Comparison of ENCODE assay signal across 13 cellular contexts in genomic region chr16:87954826-87955225, GRCh38. TPM values are rescaled to one million over a fixed set of nuclear protein-coding genes. Genes with fewer than 3 reads are reported as not detected.
A peak's percentile ranks its signal among the peaks of the same experiment; 100 is the strongest.
DNase-seq lines count a peak whose midpoint lies in the region; ATAC-seq and TF ChIP-seq lines count a peak whose summit lies in the region.
"Had no signal": no experiment of that assay in that cellular context is flagged by ENCODE, and none has a peak within 500 bp of the region (broad histone marks: within the 10 kb centered on the region; RNA-seq: fewer than 3 reads in every experiment).

No MANE protein-coding gene starts in this region.

- peak overlapping the region; percentile 99 for H3K27ac Mint-ChIP-seq in activated T-cell treated with anti-CD3 and anti-CD28 coated beads, Interleukin-2, amount 50 U/mL, for 24 hours
- H3K27ac Mint-ChIP-seq in MCF 10A (ENCODE audit: low read depth, unreplicated experiment) = peak overlapping the region; percentile 9
- peak overlapping the region; percentile 97 for H3K27ac Mint-ChIP-seq in mesothelial cell of epicardium

- H3K36me3 ChIP-seq in suprapubic skin = no peaks in the 10 kb centered on the region

- TF ChIP-seq CTCF in MCF 10A (IDR thresholded peaks at IDR 0.05; ENCODE audit: unreplicated experiment) (no peak), mesothelial cell of epicardium (IDR thresholded peaks at IDR 0.05; ENCODE audit: unreplicated experiment) (no peak), suprapubic skin (IDR thresholded peaks at IDR 0.05) (no peak)

- TF ChIP-seq POLR2A in suprapubic skin (IDR thresholded peaks at IDR 0.05) = no peak

- H3K4me1 ChIP-seq in suprapubic skin = peaks cover 51% of the 10 kb centered on the region

- H3K27ac ChIP-seq in suprapubic skin = peak overlapping the region; percentile 7

- CTCF ChIA-PET in MCF 10A (lab: Yijun Ruan, JAX) = no interaction called here

- WGBS in suprapubic skin = 62% methylated on average over 12 of the region's 15 CpGs

- no peak overlapping the region for H3K4me3 Mint-ChIP-seq in activated T-cell treated with anti-CD3 and anti-CD28 coated beads, Interleukin-2, amount 50 U/mL, for 24 hours
- H3K4me3 Mint-ChIP-seq in MCF 10A (ENCODE audit: unreplicated experiment) (no peak overlapping the region), mesothelial cell of epicardium (no peak overlapping the region)

- no peaks in the 10 kb centered on the region for H3K27me3 Mint-ChIP-seq in activated T-cell treated with anti-CD3 and anti-CD28 coated beads, Interleukin-2, amount 50 U/mL, for 24 hours
- H3K27me3 Mint-ChIP-seq in MCF 10A (ENCODE audit: insufficient read depth, unreplicated experiment) (no peaks in the 10 kb centered on the region), mesothelial cell of epicardium (ENCODE audit: low read depth) (no peaks in the 10 kb centered on the region)

- H3K9me3 ChIP-seq in suprapubic skin = no peaks in the 10 kb centered on the region

- no TSS peak for BruUV-seq in MCF 10A (replicated peaks; lab: Mats Ljungman, UMichigan)

- DNase-seq in activated T-cell treated with anti-CD3 and anti-CD28 coated beads, Interleukin-2, amount 50 U/mL, for 24 hours = no peak
- DNase-seq in activated T-cell treated with anti-CD3 and anti-CD28 coated beads, Interleukin-2, amount 50 U/mL, for 1 hour = no peak
- DNase-seq in MCF 10A (ENCODE audit: unreplicated experiment) (no peak), mesothelial cell of epicardium (ENCODE audit: low spot score in 2 of 2, unreplicated experiment in 2 of 2) (no peak), suprapubic skin (ENCODE audit: low spot score in 2 of 2) (no peak), NCI-H1417 (lab: John Stamatoyannopoulos, UW) (no peak), LoVo (ENCODE audit: low spot score) (no peak)
- DNase-seq: ACHN, NCI-H1048 had no signal

- H3K4me3 ChIP-seq in suprapubic skin = no peak overlapping the region

- H3K4me1 Mint-ChIP-seq in activated T-cell treated with anti-CD3 and anti-CD28 coated beads, Interleukin-2, amount 50 U/mL, for 24 hours (ENCODE audit: low read depth) = peaks cover 83% of the 10 kb centered on the region
- H3K4me1 Mint-ChIP-seq in MCF 10A (ENCODE audit: insufficient read depth, unreplicated experiment) = peaks cover 21% of the 10 kb centered on the region
- peaks cover 64% of the 10 kb centered on the region for H3K4me1 Mint-ChIP-seq in mesothelial cell of epicardium

- POLR2A ChIA-PET in MCF 10A (lab: Yijun Ruan, JAX) = no interaction called here

- peaks cover 66% of the 10 kb centered on the region for H3K36me3 Mint-ChIP-seq in activated T-cell treated with anti-CD3 and anti-CD28 coated beads, Interleukin-2, amount 50 U/mL, for 24 hours (ENCODE audit: low read depth)
- peaks cover 52% of the 10 kb centered on the region for H3K36me3 Mint-ChIP-seq in MCF 10A (ENCODE audit: insufficient read depth, unreplicated experiment)
- H3K36me3 Mint-ChIP-seq in mesothelial cell of epicardium = peaks cover 6% of the 10 kb centered on the region

- intact Hi-C loops in MCF 10A (cut with micrococcal nuclease) = no loop called here

- no peaks in the 10 kb centered on the region for H3K9me3 Mint-ChIP-seq in activated T-cell treated with anti-CD3 and anti-CD28 coated beads, Interleukin-2, amount 50 U/mL, for 24 hours
- H3K9me3 Mint-ChIP-seq in MCF 10A (ENCODE audit: unreplicated experiment) (no peaks in the 10 kb centered on the region), mesothelial cell of epicardium (no peaks in the 10 kb centered on the region)
- H3K9me3 Mint-ChIP-seq: activated T-helper 1 cell treated with anti-CD3 and anti-CD28 coated beads, Interleukin-12 subunit alpha, Interleukin-12 subunit beta, Interleukin-2, Interleukin-4 antibody, amounts not matched to agents 30 ng/mL and 10 ng/mL and 1 ng/mL, durations not matched to agents 14 hours and 24 hours and 36 hours had no signal

- TF ChIP-seq EP300 in suprapubic skin (IDR thresholded peaks at IDR 0.05) = no peak

- no peak for ATAC-seq in GM18520 (IDR thresholded peaks at IDR 0.05; ENCODE audit: unreplicated experiment)

- no peaks in the 10 kb centered on the region for H3K27me3 ChIP-seq in suprapubic skin

RNA-seq across cellular contexts. Expression of gene BANP, which starts 3.6 kb away (rescaled TPM):
- total RNA-seq in MCF 10A (2022) = 38.2 and 41.5 TPM in 2 replicates
- 41.2 to 44.9 TPM (median 43.6 TPM) in 3 replicates for total RNA-seq in mesothelial cell of epicardium
- total RNA-seq in suprapubic skin = 10 to 100 TPM; 24.9 to 40.1 (median 26.5) TPM

RNA-seq across cellular contexts. Expression of gene CA5A, which starts 18.5 kb away (rescaled TPM):
- total RNA-seq in MCF 10A (2022) (not detected in 2 replicates), mesothelial cell of epicardium (not detected in 3 replicates), suprapubic skin (not detected)
- total RNA-seq: G401, H1 had no signal

Comparison
In these comparisons a context has a peak if more than half of its experiments do, and no peak if none do; other contexts are left out.
1. H3K27ac Mint-ChIP-seq: peak in every context shown above with its lines; median percentile 99 in activated T-cell treated with anti-CD3 and anti-CD28 coated beads, Interleukin-2, amount 50 U/mL, for 24 hours; 97 in mesothelial cell of epicardium; 9 in MCF 10A.